In the genomic region with DNA sequence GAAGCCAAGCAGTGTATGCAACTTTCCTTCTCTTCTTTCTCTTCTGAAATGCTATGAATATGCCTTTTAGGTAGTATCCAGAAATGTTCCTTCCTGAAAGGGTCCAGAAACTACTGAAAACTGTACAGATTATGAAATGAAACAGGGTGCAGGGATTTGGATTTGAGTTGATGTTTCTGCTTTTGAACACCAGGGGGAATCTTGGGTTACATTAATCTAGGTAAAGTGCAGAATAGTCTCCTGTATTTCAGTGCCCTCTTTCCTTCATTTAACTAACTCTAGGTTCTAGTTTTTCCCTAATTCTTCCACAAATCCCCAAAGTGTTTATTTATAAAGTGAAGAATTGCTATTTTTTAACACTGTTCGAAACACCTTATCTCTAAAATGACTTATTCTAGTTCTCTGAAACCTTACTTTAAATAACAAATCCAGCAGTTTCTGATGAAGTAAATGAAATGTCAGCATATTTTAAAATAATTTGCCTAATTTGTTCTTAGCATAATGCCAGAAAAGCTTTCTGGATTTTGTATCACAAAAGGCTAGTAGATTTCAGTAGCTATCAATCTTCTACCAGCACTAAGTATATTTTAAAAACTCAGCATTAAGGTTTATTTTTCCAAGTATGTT, we compare ENCODE assay signal across 9 cellular contexts.
DNase-seq lines count a peak whose midpoint lies in the region; ATAC-seq and TF ChIP-seq lines count a peak whose summit lies in the region.
"Had no signal": no experiment of that assay in that cellular context is flagged by ENCODE, and none has a peak within 500 bp of the region (broad histone marks: within the 10 kb centered on the region; RNA-seq: fewer than 3 reads in every experiment).

No MANE protein-coding gene starts in this region.

- BruUV-seq in Panc1 (replicated peaks; lab: Mats Ljungman, UMichigan) = no TSS peak

- H3K4me3 ChIP-seq in Panc1 (ENCODE audit: low read depth in 2 of 2, low read length in 2 of 2) = no peak overlapping the region
- no peak overlapping the region for H3K4me3 ChIP-seq in left ventricle myocardium inferior

- CTCF ChIA-PET in Panc1 (lab: Charles Lee) = no interaction called here

- ATAC-seq in HG02678 (IDR thresholded peaks at IDR 0.05; ENCODE audit: unreplicated experiment) (peak; percentile 67), Panc1 (no peak), HG02970 (IDR thresholded peaks at IDR 0.05; ENCODE audit: low FRiP score, unreplicated experiment) (no peak)

- H3K9me3 ChIP-seq in Panc1 (ENCODE audit: control insufficient read depth, insufficient read depth, low read depth, low read length) (no peaks in the 10 kb centered on the region), left ventricle myocardium inferior (replicated peaks) (no peaks in the 10 kb centered on the region)

- H3K27ac ChIP-seq in Panc1 (ENCODE audit: low read length) (no peak overlapping the region), left ventricle myocardium inferior (replicated peaks) (no peak overlapping the region)

- H3K4me1 ChIP-seq in Panc1 (ENCODE audit: control insufficient read depth, insufficient read depth, low read length) (no peaks in the 10 kb centered on the region), left ventricle myocardium inferior (peaks cover 28% of the 10 kb centered on the region)

- H3K27me3 ChIP-seq in Panc1 (ENCODE audit: control insufficient read depth, insufficient read depth, low read length) (no peaks in the 10 kb centered on the region), left ventricle myocardium inferior (ENCODE audit: low read depth) (no peaks in the 10 kb centered on the region)

- peak; percentile 48; the same call in 1 of the 2 replicates for TF ChIP-seq CTCF in Panc1 (IDR thresholded peaks at IDR 0.05)
- TF ChIP-seq CTCF in left ventricle myocardium inferior (IDR thresholded peaks at IDR 0.05; ENCODE audit: borderline replicate concordance) = peak; percentile 52

- POLR2A ChIA-PET in Panc1 (lab: Charles Lee) = no interaction called here

- in situ Hi-C loops in Panc1 (cut with HindIII; ENCODE audit: low pct_unique_long_range_greater_than_20kb, low sequenced_read_pairs) = no loop called here

- peak; percentile 10 for DNase-seq in ELR (ENCODE audit: low read depth)
- no peak for DNase-seq in Panc1 (ENCODE audit: low read depth, low spot score)
- DNase-seq in left ventricle myocardium inferior = no peak
- DNase-seq in activated CD4-positive, CD25-positive, alpha-beta regulatory T cell treated with anti-CD3 and anti-CD28 coated beads, Interleukin-2, amount 50 U/mL, for 72 hours = no peak
- no peak for DNase-seq in stimulated activated CD8-positive, alpha-beta memory T cell treated with anti-CD3 and anti-CD28 coated beads, Interleukin-4, amount 100 ng/mL, for 48 hours
- DNase-seq in effector CD8-positive, alpha-beta T cell (lab: John Stamatoyannopoulos, UW) = no peak
- DNase-seq: left cardiac atrium had no signal

- H3K36me3 ChIP-seq in Panc1 (ENCODE audit: control insufficient read depth, insufficient read depth, low read length) = no peaks in the 10 kb centered on the region
- H3K36me3 ChIP-seq in left ventricle myocardium inferior = peaks cover 24% of the 10 kb centered on the region

- intact Hi-C loops in Panc1 (cut with micrococcal nuclease; ENCODE audit: unreplicated experiment) (loop anchor here (10.0 kb wide), 1 partner anchor 268 kb away; no protein-coding TSS in a partner anchor), left ventricle myocardium inferior (cut with micrococcal nuclease) (no loop called here)
